ENCODE assay signal across 17 cellular contexts in genomic region chrX:128728943-128729342, GRCh38.
"Had no signal": no experiment of that assay in that cellular context is flagged by ENCODE, and none has a peak within 500 bp of the region (broad histone marks: within the 10 kb centered on the region; RNA-seq: fewer than 3 reads in every experiment).

No MANE protein-coding gene starts in this region.

- H3K4me3 ChIP-seq: gastroesophageal sphincter, lung, prostate gland, skin epidermis, tibial artery had no signal

- FAIRE-seq: endometrium, urothelium cell line had no signal

- DNase-seq: activated CD4-positive, alpha-beta memory T cell treated with anti-CD3 and anti-CD28 coated beads, Interleukin-2, amount 10 ng/mL, durations not matched to agents 7 days and 5 days; activated CD4-positive, alpha-beta T cell treated with anti-CD3 and anti-CD28 coated beads for 4 hours; activated effector memory CD4-positive, alpha-beta T cell treated with anti-CD3 and anti-CD28 coated beads, Interleukin-2, amount 50 U/mL, for 16 hours; activated T-cell treated with anti-CD3 and anti-CD28 coated beads, Interleukin-2, amount 50 U/mL, for 4 hours; amniotic stem cell; left colon; right cardiac atrium; stimulated activated CD4-positive, alpha-beta T cell treated with anti-CD3 and anti-CD28 coated beads, Interleukin-15, amount 100 ng/mL, for 24 hours; stimulated activated CD4-positive, alpha-beta T cell treated with anti-CD3 and anti-CD28 coated beads, Interleukin-4, amount 100 ng/mL, for 1 hour; stimulated activated naive B cell treated with anti-CD40 and anti-IgM and Interleukin-4, amounts not matched to agents 10 μg/mL and 1 μg/mL and 100 μg/mL, for 72 hours; tibial artery had no signal

- H3K27ac ChIP-seq: gastroesophageal sphincter, prostate gland, skin epidermis, tibial artery had no signal
